ENCODE assay signal across 15 cellular contexts in the genomic region with DNA sequence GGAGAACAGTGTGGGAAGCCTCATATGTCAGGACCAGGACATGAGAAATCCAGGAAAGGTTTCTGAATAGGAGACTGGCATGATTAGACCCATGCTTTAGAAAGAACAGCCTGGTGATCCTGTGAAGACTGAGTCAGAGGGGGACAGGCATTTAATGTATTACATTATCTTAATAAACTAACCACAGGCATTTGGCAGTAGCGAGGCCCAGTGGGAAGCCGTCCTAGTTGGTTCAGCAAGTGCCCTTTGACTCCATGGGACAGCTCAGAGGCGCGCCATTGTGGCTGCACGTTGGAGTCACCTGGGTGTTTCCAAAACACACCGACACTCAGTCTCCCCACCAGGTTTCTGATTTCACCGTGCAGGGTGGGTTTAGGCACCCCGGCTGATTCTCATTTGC.
A peak's percentile ranks its signal among the peaks of the same experiment; 100 is the strongest.
DNase-seq lines count a peak whose midpoint lies in the region; TF ChIP-seq lines count a peak whose summit lies in the region.
"Had no signal": no experiment of that assay in that cellular context is flagged by ENCODE, and none has a peak within 500 bp of the region (broad histone marks: within the 10 kb centered on the region; RNA-seq: fewer than 3 reads in every experiment).

No MANE protein-coding gene starts in this region.

- H3K4me3 Mint-ChIP-seq in activated T-helper 2 cell treated with anti-CD3 and anti-CD28 coated beads, Interferon-gamma antibody, Interleukin-2, Interleukin-4, amounts not matched to agents 10 μg/mL and 5 μg/mL and 100 μg/mL, durations not matched to agents 14 hours and 24 hours and 36 hours (ENCODE audit: low read depth) = no peak overlapping the region

- no peak for TF ChIP-seq CTCF in NB4 (IDR thresholded peaks at IDR 0.05; ENCODE audit: low read depth, low read length)
- TF ChIP-seq CTCF in epithelial cell of proximal tubule (conservative IDR thresholded peaks at IDR 0.05; ENCODE audit: low read depth, low read length) = no peak

- no peaks in the 10 kb centered on the region for H3K9me3 Mint-ChIP-seq in activated T-helper 2 cell treated with anti-CD3 and anti-CD28 coated beads, Interferon-gamma antibody, Interleukin-2, Interleukin-4, amounts not matched to agents 10 μg/mL and 5 μg/mL and 100 μg/mL, durations not matched to agents 14 hours and 24 hours and 36 hours

- peaks cover 4% of the 10 kb centered on the region for H3K27me3 Mint-ChIP-seq in activated T-helper 2 cell treated with anti-CD3 and anti-CD28 coated beads, Interferon-gamma antibody, Interleukin-2, Interleukin-4, amounts not matched to agents 10 μg/mL and 5 μg/mL and 100 μg/mL, durations not matched to agents 14 hours and 24 hours and 36 hours (ENCODE audit: low read depth)

- H3K4me1 Mint-ChIP-seq in activated T-helper 2 cell treated with anti-CD3 and anti-CD28 coated beads, Interferon-gamma antibody, Interleukin-2, Interleukin-4, amounts not matched to agents 10 μg/mL and 5 μg/mL and 100 μg/mL, durations not matched to agents 14 hours and 24 hours and 36 hours (ENCODE audit: low read depth) = no peaks in the 10 kb centered on the region

- H3K4me3 ChIP-seq in NB4 (ENCODE audit: low read depth, low read length) (no peak overlapping the region), epithelial cell of proximal tubule (ENCODE audit: low read depth, low read length) (no peak overlapping the region)
- H3K4me3 ChIP-seq: esophagus squamous epithelium, lung, testis had no signal

- no peaks in the 10 kb centered on the region for H3K36me3 Mint-ChIP-seq in activated T-helper 2 cell treated with anti-CD3 and anti-CD28 coated beads, Interferon-gamma antibody, Interleukin-2, Interleukin-4, amounts not matched to agents 10 μg/mL and 5 μg/mL and 100 μg/mL, durations not matched to agents 14 hours and 24 hours and 36 hours (ENCODE audit: low read depth)

- TF ChIP-seq POLR2A in NB4 (IDR thresholded peaks at IDR 0.05; ENCODE audit: extremely low read depth, insufficient read length) = no peak

- intact Hi-C loops in activated T-helper 2 cell treated with anti-CD3 and anti-CD28 coated beads, Interferon-gamma antibody, Interleukin-2, Interleukin-4, amounts not matched to agents 10 μg/mL and 5 μg/mL and 100 μg/mL, durations not matched to agents 14 hours and 24 hours and 36 hours (cut with micrococcal nuclease) = no loop called here

- H3K27ac Mint-ChIP-seq in activated T-helper 2 cell treated with anti-CD3 and anti-CD28 coated beads, Interferon-gamma antibody, Interleukin-2, Interleukin-4, amounts not matched to agents 10 μg/mL and 5 μg/mL and 100 μg/mL, durations not matched to agents 14 hours and 24 hours and 36 hours = no peak overlapping the region
- H3K27ac Mint-ChIP-seq: progenitor cell of endocrine pancreas had no signal

- DNase-seq in EL = peak; percentile 89
- peak; percentile 14 for DNase-seq in NB4 (ENCODE audit: low read depth)
- DNase-seq in epithelial cell of proximal tubule (ENCODE audit: low read depth) = peak; percentile 65
- peak; percentile 83 for DNase-seq in renal cortical epithelial cell (ENCODE audit: low read depth)
- DNase-seq in NCI-H510A treated with DMSO at 0.1 percent for 48 hours (lab: John Stamatoyannopoulos, UW) = no peak
- no peak for DNase-seq in activated T-helper 2 cell treated with anti-CD3 and anti-CD28 coated beads, Interferon-gamma antibody, Interleukin-2, Interleukin-4, amounts not matched to agents 10 μg/mL and 5 μg/mL and 100 μg/mL, durations not matched to agents 14 hours and 24 hours and 36 hours (ENCODE audit: low spot score)
- DNase-seq in stimulated activated CD4-positive, alpha-beta T cell treated with anti-CD3 and anti-CD28 coated beads, Interleukin-4, amount 100 ng/mL, for 1 hour = no peak
- DNase-seq in NCI-H2107 (lab: John Stamatoyannopoulos, UW) = no peak
- DNase-seq: aorta, esophagus squamous epithelium, NCI-H1694, T-helper 9 cell, testis had no signal

Comparison
In these comparisons a context has a peak if more than half of its experiments do, and no peak if none do; other contexts are left out.
1. DNase-seq: peak in EL (single experiment), NB4 (single experiment), epithelial cell of proximal tubule (single experiment) and renal cortical epithelial cell (single experiment); none in NCI-H510A treated with DMSO at 0.1 percent for 48 hours (single experiment), activated T-helper 2 cell treated with anti-CD3 and anti-CD28 coated beads, Interferon-gamma antibody, Interleukin-2, Interleukin-4, amounts not matched to agents 10 μg/mL and 5 μg/mL and 100 μg/mL, durations not matched to agents 14 hours and 24 hours and 36 hours (single experiment), stimulated activated CD4-positive, alpha-beta T cell treated with anti-CD3 and anti-CD28 coated beads, Interleukin-4, amount 100 ng/mL, for 1 hour (single experiment) and NCI-H2107 (single experiment).